Comparison of ENCODE assay signal across 1 cellular context in genomic region chr22:30289980-30290313, GRCh38.
TF ChIP-seq lines count a peak whose summit lies in the region.

No MANE protein-coding gene starts in this region.

TF ChIP-seq in H1, 55 proteins besides CTCF, POLR2A, EP300 and RAD21:
- TF ChIP-seq CEBPB (IDR thresholded peaks at IDR 0.05; ENCODE audit: low read depth, low read length) (no peak), SIN3A (conservative IDR thresholded peaks at IDR 0.05 in 1 of 2, IDR thresholded peaks at IDR 0.05 in 1 of 2; ENCODE audit: low read depth in 1 of 2, low read length in 2 of 2) (0 out of 4 replicates have a peak, but pooled peaks of 1 of the 2 experiments have one; percentile 21), SP4 (IDR thresholded peaks at IDR 0.05; ENCODE audit: low read length) (0 out of 2 replicates have a peak, but pooled peaks have one; percentile 7), TCF12 (IDR thresholded peaks at IDR 0.05; ENCODE audit: low read depth, low read length) (no peak)
